In genomic region chrY:17235769-17236168, GRCh38 we compare ENCODE assay signal across 27 cellular contexts.
"Had no signal": no experiment of that assay in that cellular context is flagged by ENCODE, and none has a peak within 500 bp of the region (broad histone marks: within the 10 kb centered on the region; RNA-seq: fewer than 3 reads in every experiment).

No MANE protein-coding gene starts in this region.

- H3K4me1 Mint-ChIP-seq: nephron progenitor cell; neural crest cell; stimulated activated effector memory CD8-positive, alpha-beta T cell treated with anti-CD3 and anti-CD28 coated beads, Interleukin-12 subunit alpha, Interleukin-12 subunit beta, amount 100 ng/mL, for 72 hours; stimulated activated naive B cell treated with anti-CD40 and anti-IgM and Interleukin-4, amounts not matched to agents 10 μg/mL and 1 μg/mL and 100 μg/mL, for 72 hours had no signal

- H3K27ac ChIP-seq: neutrophil, pancreas, prostate gland, right atrium auricular region, right lobe of liver, sigmoid colon, stomach, thoracic aorta, thyroid gland, tibial nerve, upper lobe of left lung, vagina had no signal

- H3K27me3 ChIP-seq: neutrophil, pancreas, right atrium auricular region, right lobe of liver, sigmoid colon, stomach, thyroid gland, tibial nerve, upper lobe of left lung, vagina had no signal

- DNase-seq: nephron progenitor cell; nucleus accumbens; pancreas; retina; right lobe of liver; sigmoid colon; small intestine; stimulated activated CD4-positive, alpha-beta T cell treated with anti-CD3 and anti-CD28 coated beads, Interleukin-15, amount 100 ng/mL, for 24 hours; stimulated activated CD4-positive, alpha-beta T cell treated with anti-CD3 and anti-CD28 coated beads, Interleukin-2, amount 100 ng/mL, for 24 hours; stimulated activated CD4-positive, alpha-beta T cell treated with anti-CD3 and anti-CD28 coated beads, Interleukin-2, amount 100 ng/mL, for 48 hours; stimulated activated CD4-positive, alpha-beta T cell treated with anti-CD3 and anti-CD28 coated beads, Interleukin-4, amount 100 ng/mL, for 24 hours; stimulated activated naive B cell treated with anti-CD40 and anti-IgM and Interleukin-4, amounts not matched to agents 10 μg/mL and 1 μg/mL and 100 μg/mL, for 72 hours; stimulated activated naive CD4-positive, alpha-beta T cell treated with Interleukin-2 at 50 U/mL for 16 hours; stomach; thyroid gland; trophoblast cell; upper lobe of left lung had no signal

- H3K27ac Mint-ChIP-seq: natural killer cell treated with Interleukin-12 subunit alpha and Interleukin-12 subunit beta and Interleukin-15 and Interleukin-18, amount 100 ng/mL, for 72 hours; nephron progenitor cell; stimulated activated effector memory CD8-positive, alpha-beta T cell treated with anti-CD3 and anti-CD28 coated beads, Interleukin-12 subunit alpha, Interleukin-12 subunit beta, amount 100 ng/mL, for 72 hours; stimulated activated naive B cell treated with anti-CD40 and anti-IgM and Interleukin-4, amounts not matched to agents 10 μg/mL and 1 μg/mL and 100 μg/mL, for 72 hours; stimulated activated naive CD8-positive, alpha-beta T cell treated with anti-CD3 and anti-CD28 coated beads, Interleukin-15, Interleukin-2, amounts not matched to agents 100 ng/mL and 50 ng/mL, for 24 hours had no signal

- ATAC-seq: natural killer cell treated with Interleukin-12 subunit alpha and Interleukin-12 subunit beta and Interleukin-15 and Interleukin-18, amount 100 ng/mL, for 72 hours; pancreas; right lobe of liver; stimulated activated effector memory CD8-positive, alpha-beta T cell treated with anti-CD3 and anti-CD28 coated beads, Interleukin-12 subunit alpha, Interleukin-12 subunit beta, amount 100 ng/mL, for 72 hours; stimulated activated naive B cell treated with anti-CD40 and anti-IgM and Interleukin-4, amounts not matched to agents 10 μg/mL and 1 μg/mL and 100 μg/mL, for 72 hours had no signal

- H3K9me3 Mint-ChIP-seq: natural killer cell treated with Interleukin-12 subunit alpha and Interleukin-12 subunit beta and Interleukin-15 and Interleukin-18, amount 100 ng/mL, for 72 hours; nephron progenitor cell; neural crest cell had no signal

- H3K36me3 ChIP-seq: neutrophil, pancreas, prostate gland, right atrium auricular region, right lobe of liver, sigmoid colon, stomach, thoracic aorta, thyroid gland, tibial nerve, upper lobe of left lung, vagina had no signal

- H3K36me3 Mint-ChIP-seq: natural killer cell treated with Interleukin-12 subunit alpha and Interleukin-12 subunit beta and Interleukin-15 and Interleukin-18, amount 100 ng/mL, for 72 hours; stimulated activated effector memory CD8-positive, alpha-beta T cell treated with anti-CD3 and anti-CD28 coated beads, Interleukin-12 subunit alpha, Interleukin-12 subunit beta, amount 100 ng/mL, for 72 hours; stimulated activated naive B cell treated with anti-CD40 and anti-IgM and Interleukin-4, amounts not matched to agents 10 μg/mL and 1 μg/mL and 100 μg/mL, for 72 hours had no signal

- H3K4me1 ChIP-seq: pancreas, prostate gland, right atrium auricular region, right lobe of liver, sigmoid colon, stomach, thyroid gland, tibial nerve, upper lobe of left lung, vagina had no signal

- H3K9me3 ChIP-seq: neutrophil, pancreas, prostate gland, right atrium auricular region, right lobe of liver, sigmoid colon, thoracic aorta, thyroid gland, tibial nerve, upper lobe of left lung, vagina had no signal

- H3K27me3 Mint-ChIP-seq: natural killer cell treated with Interleukin-12 subunit alpha and Interleukin-12 subunit beta and Interleukin-15 and Interleukin-18, amount 100 ng/mL, for 72 hours; stimulated activated naive B cell treated with anti-CD40 and anti-IgM and Interleukin-4, amounts not matched to agents 10 μg/mL and 1 μg/mL and 100 μg/mL, for 72 hours; stimulated activated naive CD8-positive, alpha-beta T cell treated with anti-CD3 and anti-CD28 coated beads, Interleukin-15, Interleukin-2, amounts not matched to agents 100 ng/mL and 50 ng/mL, for 24 hours had no signal

- H3K4me3 Mint-ChIP-seq: natural killer cell treated with Interleukin-12 subunit alpha and Interleukin-12 subunit beta and Interleukin-15 and Interleukin-18, amount 100 ng/mL, for 72 hours; nephron progenitor cell; neural crest cell; stimulated activated effector memory CD8-positive, alpha-beta T cell treated with anti-CD3 and anti-CD28 coated beads, Interleukin-12 subunit alpha, Interleukin-12 subunit beta, amount 100 ng/mL, for 72 hours; stimulated activated naive B cell treated with anti-CD40 and anti-IgM and Interleukin-4, amounts not matched to agents 10 μg/mL and 1 μg/mL and 100 μg/mL, for 72 hours; stimulated activated naive CD8-positive, alpha-beta T cell treated with anti-CD3 and anti-CD28 coated beads, Interleukin-15, Interleukin-2, amounts not matched to agents 100 ng/mL and 50 ng/mL, for 24 hours had no signal

- H3K4me3 ChIP-seq: pancreas, prostate gland, right atrium auricular region, right lobe of liver, sigmoid colon, stomach, thoracic aorta, thyroid gland, tibial nerve, upper lobe of left lung, vagina had no signal
